In the genomic region with DNA sequence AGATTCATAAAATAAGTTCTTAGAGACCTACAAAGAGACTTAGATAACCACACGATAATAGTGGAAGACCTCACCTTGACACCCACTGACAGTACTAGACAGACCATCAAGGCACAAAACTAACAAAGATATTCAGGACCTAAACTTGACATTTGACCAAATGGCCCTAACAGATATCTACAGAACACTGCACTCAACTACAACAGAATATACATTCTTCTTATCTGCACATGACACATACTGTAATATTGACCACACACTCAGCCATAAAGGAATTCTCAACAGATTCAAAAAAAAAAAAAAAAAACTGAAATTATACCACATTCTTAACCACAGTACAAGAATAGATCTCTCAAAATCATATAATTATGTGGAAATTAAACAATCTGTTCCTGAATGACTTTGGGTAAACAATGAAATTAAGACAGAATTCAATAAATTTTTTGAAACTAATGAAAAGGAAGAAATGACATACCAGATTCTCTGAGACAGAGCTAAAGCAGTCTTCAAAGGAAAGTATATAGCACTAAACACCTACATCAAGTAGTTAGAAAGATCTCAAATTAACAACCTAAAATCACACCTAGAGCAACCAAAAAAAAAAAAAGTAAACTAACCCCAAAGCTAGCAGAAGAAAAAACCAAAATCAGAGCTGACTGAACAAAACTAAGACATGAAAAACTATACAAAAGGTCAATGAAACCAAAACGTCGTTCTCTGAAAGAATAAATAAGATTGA, we compare ENCODE assay signal across 1 cellular context.
TF ChIP-seq lines count a peak whose summit lies in the region.

No MANE protein-coding gene starts in this region.

TF ChIP-seq in GM12878, 131 proteins besides CTCF, POLR2A, EP300 and RAD21:
- TF ChIP-seq NBN (IDR thresholded peaks at IDR 0.05) (no peak), STAT3 (IDR thresholded peaks at IDR 0.05; ENCODE audit: low read depth, low read length) (no peak), ZNF384 (IDR thresholded peaks at IDR 0.05; ENCODE audit: borderline replicate concordance, low read depth, low read length) (peak; percentile 7; the same call in 1 of the 2 replicates), NFXL1 (IDR thresholded peaks at IDR 0.05; ENCODE audit: borderline replicate concordance) (no peak)
